ENCODE assay signal across 1 cellular context in the genomic region with DNA sequence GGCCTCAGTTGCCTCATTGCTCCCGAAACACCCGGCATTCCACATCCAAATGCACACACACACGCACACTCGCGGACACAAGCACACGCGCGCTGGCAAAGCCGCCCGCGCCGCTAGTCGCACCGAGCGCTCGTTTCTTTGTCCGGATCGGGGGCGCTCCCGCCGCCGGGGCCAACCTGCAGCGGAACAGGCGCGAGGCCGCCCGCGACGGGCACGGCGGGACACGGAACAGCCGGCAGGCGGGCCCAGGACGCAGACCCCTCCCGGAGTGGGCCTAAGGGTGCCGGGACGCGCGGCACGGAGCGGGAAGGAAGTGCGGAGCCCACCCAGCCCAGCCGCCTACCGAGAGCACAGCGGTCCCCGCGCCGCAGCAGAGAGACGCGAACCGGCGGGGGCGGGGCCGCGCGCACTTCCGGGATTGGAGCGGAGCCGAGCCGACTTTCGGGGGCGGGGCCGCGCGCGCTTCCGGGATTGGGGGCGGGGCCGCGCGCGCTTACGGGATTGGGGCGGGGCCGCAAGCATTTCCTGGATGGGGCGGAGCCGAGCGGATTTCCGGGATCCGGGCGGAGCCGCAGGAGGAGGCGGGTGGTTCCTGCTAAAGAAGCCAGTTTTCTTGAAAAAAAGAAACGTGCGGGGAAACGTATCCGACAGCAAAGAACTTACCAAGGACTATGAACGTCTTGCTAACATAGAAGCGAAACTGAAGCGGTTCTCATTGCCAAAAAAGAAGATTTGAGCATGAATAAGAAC.
TF ChIP-seq lines count a peak whose summit lies in the region.

A gene (minus strand): TSS at position 396 of the 750 bp plus-strand sequence. CDS start 1,498 bp downstream, outside the sequence.

TF ChIP-seq in HCT116, 20 proteins besides CTCF, POLR2A, EP300 and RAD21 (continued from another document):
- TF ChIP-seq, protein P1, sequence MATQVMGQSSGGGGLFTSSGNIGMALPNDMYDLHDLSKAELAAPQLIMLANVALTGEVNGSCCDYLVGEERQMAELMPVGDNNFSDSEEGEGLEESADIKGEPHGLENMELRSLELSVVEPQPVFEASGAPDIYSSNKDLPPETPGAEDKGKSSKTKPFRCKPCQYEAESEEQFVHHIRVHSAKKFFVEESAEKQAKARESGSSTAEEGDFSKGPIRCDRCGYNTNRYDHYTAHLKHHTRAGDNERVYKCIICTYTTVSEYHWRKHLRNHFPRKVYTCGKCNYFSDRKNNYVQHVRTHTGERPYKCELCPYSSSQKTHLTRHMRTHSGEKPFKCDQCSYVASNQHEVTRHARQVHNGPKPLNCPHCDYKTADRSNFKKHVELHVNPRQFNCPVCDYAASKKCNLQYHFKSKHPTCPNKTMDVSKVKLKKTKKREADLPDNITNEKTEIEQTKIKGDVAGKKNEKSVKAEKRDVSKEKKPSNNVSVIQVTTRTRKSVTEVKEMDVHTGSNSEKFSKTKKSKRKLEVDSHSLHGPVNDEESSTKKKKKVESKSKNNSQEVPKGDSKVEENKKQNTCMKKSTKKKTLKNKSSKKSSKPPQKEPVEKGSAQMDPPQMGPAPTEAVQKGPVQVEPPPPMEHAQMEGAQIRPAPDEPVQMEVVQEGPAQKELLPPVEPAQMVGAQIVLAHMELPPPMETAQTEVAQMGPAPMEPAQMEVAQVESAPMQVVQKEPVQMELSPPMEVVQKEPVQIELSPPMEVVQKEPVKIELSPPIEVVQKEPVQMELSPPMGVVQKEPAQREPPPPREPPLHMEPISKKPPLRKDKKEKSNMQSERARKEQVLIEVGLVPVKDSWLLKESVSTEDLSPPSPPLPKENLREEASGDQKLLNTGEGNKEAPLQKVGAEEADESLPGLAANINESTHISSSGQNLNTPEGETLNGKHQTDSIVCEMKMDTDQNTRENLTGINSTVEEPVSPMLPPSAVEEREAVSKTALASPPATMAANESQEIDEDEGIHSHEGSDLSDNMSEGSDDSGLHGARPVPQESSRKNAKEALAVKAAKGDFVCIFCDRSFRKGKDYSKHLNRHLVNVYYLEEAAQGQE (IDR thresholded peaks at IDR 0.05; ENCODE audit: low read depth), result no peak
- TF ChIP-seq EZH2 (IDR thresholded peaks at IDR 0.05) (no peak), SIN3A (IDR thresholded peaks at IDR 0.05; ENCODE audit: low read depth) (peak; percentile 90), ELF1 (IDR thresholded peaks at IDR 0.05; ENCODE audit: borderline replicate concordance, low read depth) (peak; percentile 99; the same call in 1 of the 2 replicates), EGR1 (IDR thresholded peaks at IDR 0.05; ENCODE audit: low read depth) (peak; percentile 88), FOSL1 (IDR thresholded peaks at IDR 0.05; ENCODE audit: low read depth) (no peak), CEBPB (IDR thresholded peaks at IDR 0.05; ENCODE audit: low read depth) (no peak), SRF (IDR thresholded peaks at IDR 0.05; ENCODE audit: low read depth) (no peak; the same call in 1 of the 2 replicates), EZH2phosphoT487 (IDR thresholded peaks at IDR 0.05; ENCODE audit: borderline replicate concordance) (no peak), CBX3 (IDR thresholded peaks at IDR 0.05; ENCODE audit: low read depth) (no peak; the same call in 1 of the 2 replicates), TCF7L2 (IDR thresholded peaks at IDR 0.05; ENCODE audit: borderline replicate concordance, extremely low read depth, insufficient read depth, insufficient read length) (no peak)
- TF ChIP-seq, protein P2, sequence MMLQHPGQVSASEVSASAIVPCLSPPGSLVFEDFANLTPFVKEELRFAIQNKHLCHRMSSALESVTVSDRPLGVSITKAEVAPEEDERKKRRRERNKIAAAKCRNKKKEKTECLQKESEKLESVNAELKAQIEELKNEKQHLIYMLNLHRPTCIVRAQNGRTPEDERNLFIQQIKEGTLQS (IDR thresholded peaks at IDR 0.05), result no peak
- TF ChIP-seq, protein P3, sequence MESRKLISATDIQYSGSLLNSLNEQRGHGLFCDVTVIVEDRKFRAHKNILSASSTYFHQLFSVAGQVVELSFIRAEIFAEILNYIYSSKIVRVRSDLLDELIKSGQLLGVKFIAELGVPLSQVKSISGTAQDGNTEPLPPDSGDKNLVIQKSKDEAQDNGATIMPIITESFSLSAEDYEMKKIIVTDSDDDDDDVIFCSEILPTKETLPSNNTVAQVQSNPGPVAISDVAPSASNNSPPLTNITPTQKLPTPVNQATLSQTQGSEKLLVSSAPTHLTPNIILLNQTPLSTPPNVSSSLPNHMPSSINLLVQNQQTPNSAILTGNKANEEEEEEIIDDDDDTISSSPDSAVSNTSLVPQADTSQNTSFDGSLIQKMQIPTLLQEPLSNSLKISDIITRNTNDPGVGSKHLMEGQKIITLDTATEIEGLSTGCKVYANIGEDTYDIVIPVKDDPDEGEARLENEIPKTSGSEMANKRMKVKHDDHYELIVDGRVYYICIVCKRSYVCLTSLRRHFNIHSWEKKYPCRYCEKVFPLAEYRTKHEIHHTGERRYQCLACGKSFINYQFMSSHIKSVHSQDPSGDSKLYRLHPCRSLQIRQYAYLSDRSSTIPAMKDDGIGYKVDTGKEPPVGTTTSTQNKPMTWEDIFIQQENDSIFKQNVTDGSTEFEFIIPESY (IDR thresholded peaks at IDR 0.05; ENCODE audit: extremely low read depth, insufficient replicate concordance, low read length), result no peak
